1 cellular context compared by ENCODE assay signal in the genomic region with DNA sequence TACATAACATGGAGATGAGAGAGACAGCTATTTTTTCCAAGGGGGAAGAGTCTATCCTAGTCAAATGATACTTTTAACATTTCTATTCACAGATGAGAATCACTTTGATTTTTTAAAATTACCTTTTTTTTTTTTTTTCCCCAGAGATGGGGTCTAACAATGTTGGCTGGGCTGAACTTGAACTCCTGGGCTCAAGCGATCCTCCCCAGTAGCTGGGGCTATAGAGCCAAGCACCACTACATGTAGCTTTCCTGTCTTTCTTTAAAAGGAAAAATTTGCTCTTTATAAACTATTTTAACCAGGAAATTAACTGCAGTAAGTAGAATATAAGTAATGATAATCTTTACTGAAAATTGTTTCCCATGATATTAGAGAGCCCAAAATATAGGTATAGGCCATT.
TF ChIP-seq lines count a peak whose summit lies in the region.

No MANE protein-coding gene starts in this region.

TF ChIP-seq in IMR-90, 13 proteins besides CTCF, POLR2A, EP300 and RAD21 (continued from another document):
- no peak for TF ChIP-seq NFE2L2 (IDR thresholded peaks at IDR 0.05; ENCODE audit: low read depth, low read length)
- no peak for TF ChIP-seq RFX5 (IDR thresholded peaks at IDR 0.05; ENCODE audit: low read depth, low read length)
- TF ChIP-seq, protein P1, sequence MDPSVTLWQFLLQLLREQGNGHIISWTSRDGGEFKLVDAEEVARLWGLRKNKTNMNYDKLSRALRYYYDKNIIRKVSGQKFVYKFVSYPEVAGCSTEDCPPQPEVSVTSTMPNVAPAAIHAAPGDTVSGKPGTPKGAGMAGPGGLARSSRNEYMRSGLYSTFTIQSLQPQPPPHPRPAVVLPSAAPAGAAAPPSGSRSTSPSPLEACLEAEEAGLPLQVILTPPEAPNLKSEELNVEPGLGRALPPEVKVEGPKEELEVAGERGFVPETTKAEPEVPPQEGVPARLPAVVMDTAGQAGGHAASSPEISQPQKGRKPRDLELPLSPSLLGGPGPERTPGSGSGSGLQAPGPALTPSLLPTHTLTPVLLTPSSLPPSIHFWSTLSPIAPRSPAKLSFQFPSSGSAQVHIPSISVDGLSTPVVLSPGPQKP (IDR thresholded peaks at IDR 0.05; ENCODE audit: borderline replicate concordance, low read depth, low read length): no peak
- TF ChIP-seq FOS (IDR thresholded peaks at IDR 0.05; ENCODE audit: low read depth, low read length): no peak
- no peak for TF ChIP-seq CHD1 (IDR thresholded peaks at IDR 0.05; ENCODE audit: low read depth, low read length)
- TF ChIP-seq SMC3 (IDR thresholded peaks at IDR 0.05; ENCODE audit: low read depth, low read length): no peak
- no peak for TF ChIP-seq RCOR1 (IDR thresholded peaks at IDR 0.05; ENCODE audit: insufficient replicate concordance, low read length)
TF ChIP-seq in IMR-90: peak in this region for 0.
